1 cellular context compared by ENCODE assay signal in the genomic region with DNA sequence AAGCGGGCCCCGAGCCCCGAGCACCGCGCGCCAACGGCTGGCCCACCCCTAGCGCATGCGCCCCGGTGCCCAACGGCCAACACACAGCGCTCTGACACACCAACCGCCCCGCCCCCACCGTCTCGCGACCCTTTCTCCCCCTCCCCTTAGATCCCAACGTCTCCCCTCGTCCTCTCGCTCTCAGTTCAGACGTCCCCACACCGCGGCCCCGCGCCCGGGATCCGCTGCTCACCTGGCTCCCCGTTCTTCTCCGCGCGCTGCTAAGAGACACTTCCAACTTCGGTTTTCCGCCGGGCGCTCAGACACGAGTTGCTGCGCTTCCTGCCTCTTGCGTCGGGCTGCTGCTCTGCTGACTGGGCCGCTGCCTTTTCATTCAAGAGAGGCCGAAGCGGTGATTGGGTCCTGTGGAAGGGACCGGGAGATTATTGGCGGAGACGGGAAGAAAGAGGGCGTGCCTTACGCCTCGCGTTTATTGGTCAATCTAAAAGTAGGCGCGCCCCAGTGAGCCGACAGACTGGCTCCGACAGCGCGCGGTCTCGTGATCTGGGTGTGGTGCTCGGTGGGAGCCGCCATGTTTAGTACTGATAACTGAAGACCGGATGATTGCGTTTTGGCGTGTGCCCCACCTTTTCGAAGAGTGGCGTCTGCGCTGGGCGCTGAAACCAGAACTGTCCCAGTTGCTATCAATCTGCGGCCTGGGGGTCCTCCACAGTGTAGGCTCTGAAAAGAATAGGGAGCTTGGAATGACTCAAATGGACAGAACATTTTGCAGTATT.
TF ChIP-seq lines count a peak whose summit lies in the region.

Gene DDX39A, minus strand, starts transcription at position 304 of the 776 bp plus-strand sequence. CDS start 6,121 bp downstream, outside the sequence.

TF ChIP-seq in HepG2, 621 proteins besides CTCF, POLR2A, EP300 and RAD21 (continued from another document and continues in another):
- TF ChIP-seq, protein P1, sequence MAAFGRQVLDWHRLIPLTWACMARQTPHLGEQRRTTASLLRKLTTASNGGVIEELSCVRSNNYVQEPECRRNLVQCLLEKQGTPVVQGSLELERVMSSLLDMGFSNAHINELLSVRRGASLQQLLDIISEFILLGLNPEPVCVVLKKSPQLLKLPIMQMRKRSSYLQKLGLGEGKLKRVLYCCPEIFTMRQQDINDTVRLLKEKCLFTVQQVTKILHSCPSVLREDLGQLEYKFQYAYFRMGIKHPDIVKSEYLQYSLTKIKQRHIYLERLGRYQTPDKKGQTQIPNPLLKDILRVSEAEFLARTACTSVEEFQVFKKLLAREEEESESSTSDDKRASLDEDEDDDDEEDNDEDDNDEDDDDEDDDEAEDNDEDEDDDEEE (CRISPR knock-in tag; IDR thresholded peaks at IDR 0.05): no peak
- TF ChIP-seq ZNF563 (CRISPR knock-in tag; IDR thresholded peaks at IDR 0.05) (peak; percentile 64; the same call in 1 of the 2 replicates), SOX6 (IDR thresholded peaks at IDR 0.05) (no peak), SOX6 (CRISPR knock-in tag; IDR thresholded peaks at IDR 0.05) (peak; percentile 32; the same call in 1 of the 2 replicates), ZEB1 (IDR thresholded peaks at IDR 0.05; ENCODE audit: insufficient replicate concordance, low read depth) (no peak), MYC (CRISPR knock-in tag; IDR thresholded peaks at IDR 0.05; ENCODE audit: borderline replicate concordance) (peak; percentile 71; the same call in 1 of the 2 replicates), ZNF788 (CRISPR knock-in tag; IDR thresholded peaks at IDR 0.05; ENCODE audit: borderline replicate concordance) (peak; percentile 33; the same call in 1 of the 2 replicates), TARDBP (CRISPR knock-in tag; IDR thresholded peaks at IDR 0.05) (peak; percentile 84), GABPB1 (CRISPR knock-in tag; IDR thresholded peaks at IDR 0.05) (peak; percentile 86), CENPX (CRISPR knock-in tag; IDR thresholded peaks at IDR 0.05) (no peak), GLI4 (CRISPR knock-in tag; IDR thresholded peaks at IDR 0.05; ENCODE audit: borderline replicate concordance) (peak; percentile 77), ZNF343 (CRISPR knock-in tag; IDR thresholded peaks at IDR 0.05) (no peak), YY1 (IDR thresholded peaks at IDR 0.05; ENCODE audit: insufficient read depth, insufficient replicate concordance, low read depth, low read length) (peak; percentile 94), TBX2 (CRISPR knock-in tag; IDR thresholded peaks at IDR 0.05; ENCODE audit: borderline replicate concordance) (peak; percentile 65), ZNF772 (CRISPR knock-in tag; IDR thresholded peaks at IDR 0.05) (0 out of 2 replicates have a peak, but pooled peaks have one; percentile 75), TEAD3 (CRISPR knock-in tag; optimal IDR thresholded peaks at IDR 0.05; ENCODE audit: borderline replicate concordance) (peak; percentile 43), PITX1 (CRISPR knock-in tag; IDR thresholded peaks at IDR 0.05) (peak; percentile 25; the same call in 1 of the 2 replicates), ARID5B (CRISPR knock-in tag; IDR thresholded peaks at IDR 0.05) (0 out of 2 replicates have a peak, but pooled peaks have one; percentile 17), HNRNPLL (IDR thresholded peaks at IDR 0.05; ENCODE audit: low read depth, low read length, poor library complexity, severe bottlenecking) (peak; percentile 71), ATF3 (CRISPR knock-in tag; IDR thresholded peaks at IDR 0.05) (no peak; the same call in 1 of the 2 replicates), ZNF670 (CRISPR knock-in tag; IDR thresholded peaks at IDR 0.05; ENCODE audit: borderline replicate concordance) (peak; percentile 88), PPARG (CRISPR knock-in tag; conservative IDR thresholded peaks at IDR 0.05) (no peak), ZMYM4 (CRISPR knock-in tag; IDR thresholded peaks at IDR 0.05) (peak; percentile 91), MXD1 (CRISPR knock-in tag; IDR thresholded peaks at IDR 0.05) (peak; percentile 90), DRAP1 (CRISPR knock-in tag; IDR thresholded peaks at IDR 0.05) (peak; percentile 68), PHF21A (CRISPR knock-in tag; IDR thresholded peaks at IDR 0.05) (peak; percentile 24; the same call in 1 of the 2 replicates), ATF1 (CRISPR knock-in tag; IDR thresholded peaks at IDR 0.05) (peak; percentile 71), JUN (CRISPR knock-in tag; IDR thresholded peaks at IDR 0.05) (0 out of 2 replicates have a peak, but pooled peaks have one; percentile 47), MTF2 (CRISPR knock-in tag; IDR thresholded peaks at IDR 0.05; ENCODE audit: borderline replicate concordance) (0 out of 2 replicates have a peak, but pooled peaks have one; percentile 16), ZNF644 (CRISPR knock-in tag; IDR thresholded peaks at IDR 0.05; ENCODE audit: low read depth) (0 out of 2 replicates have a peak, but pooled peaks have one; percentile 46), ISX (CRISPR knock-in tag; conservative IDR thresholded peaks at IDR 0.05) (no peak), XRCC5 (optimal IDR thresholded peaks at IDR 0.05; ENCODE audit: low read length) (peak; percentile 15), SIN3B (IDR thresholded peaks at IDR 0.05; ENCODE audit: low read length) (0 out of 2 replicates have a peak, but pooled peaks have one; percentile 46), FLYWCH1 (CRISPR knock-in tag; IDR thresholded peaks at IDR 0.05) (peak; percentile 24; the same call in 1 of the 2 replicates), ZNF790 (CRISPR knock-in tag; IDR thresholded peaks at IDR 0.05; ENCODE audit: borderline replicate concordance) (0 out of 2 replicates have a peak, but pooled peaks have one; percentile 70), KLF16 (CRISPR knock-in tag; IDR thresholded peaks at IDR 0.05) (no peak; a peak in 1 of 4 replicates), ZNF556 (CRISPR knock-in tag; IDR thresholded peaks at IDR 0.05; ENCODE audit: borderline replicate concordance) (peak; percentile 56; the same call in 1 of the 2 replicates), ZSCAN21 (CRISPR knock-in tag; IDR thresholded peaks at IDR 0.05; ENCODE audit: borderline replicate concordance) (peak; percentile 61; the same call in 1 of the 2 replicates), IRX3 (CRISPR knock-in tag; IDR thresholded peaks at IDR 0.05; ENCODE audit: borderline replicate concordance, low read depth) (peak; percentile 82; the same call in 1 of the 2 replicates)
- TF ChIP-seq, protein P2, sequence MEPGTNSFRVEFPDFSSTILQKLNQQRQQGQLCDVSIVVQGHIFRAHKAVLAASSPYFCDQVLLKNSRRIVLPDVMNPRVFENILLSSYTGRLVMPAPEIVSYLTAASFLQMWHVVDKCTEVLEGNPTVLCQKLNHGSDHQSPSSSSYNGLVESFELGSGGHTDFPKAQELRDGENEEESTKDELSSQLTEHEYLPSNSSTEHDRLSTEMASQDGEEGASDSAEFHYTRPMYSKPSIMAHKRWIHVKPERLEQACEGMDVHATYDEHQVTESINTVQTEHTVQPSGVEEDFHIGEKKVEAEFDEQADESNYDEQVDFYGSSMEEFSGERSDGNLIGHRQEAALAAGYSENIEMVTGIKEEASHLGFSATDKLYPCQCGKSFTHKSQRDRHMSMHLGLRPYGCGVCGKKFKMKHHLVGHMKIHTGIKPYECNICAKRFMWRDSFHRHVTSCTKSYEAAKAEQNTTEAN (CRISPR knock-in tag; conservative IDR thresholded peaks at IDR 0.05): no peak
- TF ChIP-seq, protein P3, sequence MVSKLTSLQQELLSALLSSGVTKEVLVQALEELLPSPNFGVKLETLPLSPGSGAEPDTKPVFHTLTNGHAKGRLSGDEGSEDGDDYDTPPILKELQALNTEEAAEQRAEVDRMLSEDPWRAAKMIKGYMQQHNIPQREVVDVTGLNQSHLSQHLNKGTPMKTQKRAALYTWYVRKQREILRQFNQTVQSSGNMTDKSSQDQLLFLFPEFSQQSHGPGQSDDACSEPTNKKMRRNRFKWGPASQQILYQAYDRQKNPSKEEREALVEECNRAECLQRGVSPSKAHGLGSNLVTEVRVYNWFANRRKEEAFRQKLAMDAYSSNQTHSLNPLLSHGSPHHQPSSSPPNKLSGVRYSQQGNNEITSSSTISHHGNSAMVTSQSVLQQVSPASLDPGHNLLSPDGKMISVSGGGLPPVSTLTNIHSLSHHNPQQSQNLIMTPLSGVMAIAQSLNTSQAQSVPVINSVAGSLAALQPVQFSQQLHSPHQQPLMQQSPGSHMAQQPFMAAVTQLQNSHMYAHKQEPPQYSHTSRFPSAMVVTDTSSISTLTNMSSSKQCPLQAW (CRISPR knock-in tag; IDR thresholded peaks at IDR 0.05): peak; percentile 20
- TF ChIP-seq, protein P4, sequence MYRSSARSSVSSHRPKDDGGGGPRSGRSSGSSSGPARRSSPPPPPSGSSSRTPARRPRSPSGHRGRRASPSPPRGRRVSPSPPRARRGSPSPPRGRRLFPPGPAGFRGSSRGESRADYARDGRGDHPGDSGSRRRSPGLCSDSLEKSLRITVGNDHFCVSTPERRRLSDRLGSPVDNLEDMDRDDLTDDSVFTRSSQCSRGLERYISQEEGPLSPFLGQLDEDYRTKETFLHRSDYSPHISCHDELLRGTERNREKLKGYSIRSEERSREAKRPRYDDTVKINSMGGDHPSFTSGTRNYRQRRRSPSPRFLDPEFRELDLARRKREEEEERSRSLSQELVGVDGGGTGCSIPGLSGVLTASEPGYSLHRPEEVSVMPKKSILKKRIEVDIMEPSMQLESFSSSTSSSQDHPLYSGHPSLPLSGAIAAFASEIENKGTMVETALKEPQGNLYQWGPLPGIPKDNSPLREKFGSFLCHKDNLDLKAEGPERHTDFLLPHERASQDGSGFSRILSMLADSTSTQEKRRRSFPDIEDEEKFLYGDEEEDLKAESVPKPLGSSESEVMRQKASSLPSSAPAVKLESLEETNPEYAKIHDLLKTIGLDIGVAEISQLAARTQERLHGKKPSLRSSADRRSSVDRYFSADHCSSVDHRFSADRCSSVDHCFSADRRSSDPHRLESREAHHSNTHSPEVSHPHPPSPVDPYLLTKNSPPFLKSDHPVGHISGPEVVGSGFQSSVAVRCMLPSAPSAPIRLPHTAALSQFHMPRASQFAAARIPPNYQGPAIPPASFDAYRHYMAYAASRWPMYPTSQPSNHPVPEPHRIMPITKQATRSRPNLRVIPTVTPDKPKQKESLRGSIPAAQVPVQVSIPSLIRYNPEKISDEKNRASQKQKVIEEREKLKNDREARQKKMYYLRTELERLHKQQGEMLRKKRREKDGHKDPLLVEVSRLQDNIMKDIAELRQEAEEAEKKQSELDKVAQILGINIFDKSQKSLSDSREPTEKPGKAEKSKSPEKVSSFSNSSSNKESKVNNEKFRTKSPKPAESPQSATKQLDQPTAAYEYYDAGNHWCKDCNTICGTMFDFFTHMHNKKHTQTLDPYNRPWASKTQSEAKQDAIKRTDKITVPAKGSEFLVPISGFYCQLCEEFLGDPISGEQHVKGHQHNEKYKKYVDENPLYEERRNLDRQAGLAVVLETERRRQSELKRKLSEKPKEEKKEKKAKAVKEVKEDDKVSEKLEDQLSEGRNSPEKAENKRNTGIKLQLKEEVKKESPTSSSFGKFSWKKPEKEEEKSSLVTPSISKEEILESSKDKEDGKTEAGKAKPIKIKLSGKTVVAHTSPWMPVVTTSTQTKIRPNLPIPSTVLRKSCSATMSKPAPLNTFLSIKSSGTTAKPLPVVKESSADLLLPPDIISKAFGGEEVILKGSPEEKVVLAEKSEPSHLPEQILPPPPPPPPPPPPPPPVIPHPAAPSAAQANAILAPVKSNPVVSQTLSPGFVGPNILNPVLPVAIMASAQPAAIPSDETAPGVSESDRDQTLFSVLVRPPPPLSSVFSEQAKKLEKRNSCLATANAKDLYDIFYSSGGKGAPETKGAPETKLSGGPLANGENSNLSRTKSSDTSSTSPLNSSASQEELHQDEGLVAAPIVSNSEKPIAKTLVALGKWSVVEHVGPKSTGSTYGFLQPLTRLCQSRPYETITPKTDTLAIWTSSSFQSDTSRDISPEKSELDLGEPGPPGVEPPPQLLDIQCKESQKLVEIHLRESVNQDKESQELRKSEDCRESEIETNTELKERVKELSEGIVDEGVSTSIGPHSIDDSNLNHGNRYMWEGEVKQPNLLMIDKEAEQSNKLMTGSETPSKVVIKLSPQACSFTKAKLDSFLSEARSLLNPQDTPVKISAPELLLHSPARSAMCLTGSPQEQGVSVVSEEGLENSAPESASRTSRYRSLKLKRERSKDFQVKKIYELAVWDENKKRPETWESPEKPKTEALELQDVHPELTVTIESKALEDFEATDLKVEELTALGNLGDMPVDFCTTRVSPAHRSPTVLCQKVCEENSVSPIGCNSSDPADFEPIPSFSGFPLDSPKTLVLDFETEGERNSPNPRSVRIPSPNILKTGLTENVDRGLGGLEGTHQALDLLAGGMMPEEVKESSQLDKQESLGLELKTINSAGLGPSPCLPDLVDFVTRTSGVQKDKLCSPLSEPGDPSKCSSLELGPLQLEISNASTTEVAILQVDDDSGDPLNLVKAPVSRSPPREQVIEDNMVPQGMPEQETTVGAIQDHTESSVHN (CRISPR knock-in tag; IDR thresholded peaks at IDR 0.05): no peak
